9 cellular contexts compared by ENCODE assay signal in the genomic region with DNA sequence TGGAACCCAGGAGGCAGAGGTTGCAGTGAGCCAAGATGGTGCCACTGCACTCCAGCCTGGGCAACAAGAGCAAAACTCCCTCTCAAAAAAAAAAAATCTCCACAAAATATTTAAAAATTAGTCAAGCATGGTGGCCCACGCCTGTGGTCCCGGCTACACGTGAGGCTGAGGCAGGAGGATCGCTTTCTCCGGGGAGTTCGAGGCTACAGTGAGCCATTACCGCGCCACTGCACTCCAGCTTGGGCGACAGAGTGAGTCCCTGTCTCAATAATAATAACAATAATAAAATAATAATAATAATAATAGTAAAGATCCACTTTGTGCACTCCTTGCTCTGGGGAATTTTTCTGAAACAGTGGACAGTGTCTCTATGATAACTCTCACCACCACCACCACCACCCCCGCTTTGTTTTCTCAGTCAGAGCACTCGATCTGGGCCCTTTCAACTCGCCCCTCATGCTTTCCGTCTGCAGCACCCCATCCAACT. TPM values are rescaled to one million over a fixed set of nuclear protein-coding genes. Genes with fewer than 3 reads are reported as not detected.
DNase-seq lines count a peak whose midpoint lies in the region; ATAC-seq lines count a peak whose summit lies in the region.
"Had no signal": no experiment of that assay in that cellular context is flagged by ENCODE, and none has a peak within 500 bp of the region (broad histone marks: within the 10 kb centered on the region; RNA-seq: fewer than 3 reads in every experiment).

No MANE protein-coding gene starts in this region.

- H3K27me3 Mint-ChIP-seq in stimulated activated naive CD8-positive, alpha-beta T cell treated with anti-CD3 and anti-CD28 coated beads, Interleukin-15, Interleukin-2, amounts not matched to agents 100 ng/mL and 50 ng/mL, for 24 hours = no peaks in the 10 kb centered on the region
- H3K27me3 Mint-ChIP-seq in activated T-helper 2 cell treated with anti-CD3 and anti-CD28 coated beads, Interferon-gamma antibody, Interleukin-2, Interleukin-4, amounts not matched to agents 10 μg/mL and 5 μg/mL and 100 μg/mL, durations not matched to agents 14 hours and 24 hours and 36 hours (ENCODE audit: low read depth) = no peaks in the 10 kb centered on the region

- peak overlapping the region; percentile 91 for H3K27ac Mint-ChIP-seq in stimulated activated naive CD8-positive, alpha-beta T cell treated with anti-CD3 and anti-CD28 coated beads, Interleukin-15, Interleukin-2, amounts not matched to agents 100 ng/mL and 50 ng/mL, for 24 hours
- H3K27ac Mint-ChIP-seq in activated T-helper 2 cell treated with anti-CD3 and anti-CD28 coated beads, Interferon-gamma antibody, Interleukin-2, Interleukin-4, amounts not matched to agents 10 μg/mL and 5 μg/mL and 100 μg/mL, durations not matched to agents 14 hours and 24 hours and 36 hours = peak overlapping the region; percentile 99
- H3K27ac Mint-ChIP-seq: GM23338 had no signal

- peaks cover 15% of the 10 kb centered on the region for H3K4me1 ChIP-seq in mononuclear cell (ENCODE audit: insufficient read depth, low read length)

- H3K9me3 Mint-ChIP-seq in stimulated activated naive CD8-positive, alpha-beta T cell treated with anti-CD3 and anti-CD28 coated beads, Interleukin-15, Interleukin-2, amounts not matched to agents 100 ng/mL and 50 ng/mL, for 24 hours = no peaks in the 10 kb centered on the region
- H3K9me3 Mint-ChIP-seq in activated T-helper 2 cell treated with anti-CD3 and anti-CD28 coated beads, Interferon-gamma antibody, Interleukin-2, Interleukin-4, amounts not matched to agents 10 μg/mL and 5 μg/mL and 100 μg/mL, durations not matched to agents 14 hours and 24 hours and 36 hours = no peaks in the 10 kb centered on the region

- H3K4me3 ChIP-seq in mononuclear cell (ENCODE audit: low read length) = peak overlapping the region; percentile 54

- peak overlapping the region; percentile 82 for H3K4me3 Mint-ChIP-seq in stimulated activated naive CD8-positive, alpha-beta T cell treated with anti-CD3 and anti-CD28 coated beads, Interleukin-15, Interleukin-2, amounts not matched to agents 100 ng/mL and 50 ng/mL, for 24 hours
- H3K4me3 Mint-ChIP-seq in activated T-helper 2 cell treated with anti-CD3 and anti-CD28 coated beads, Interferon-gamma antibody, Interleukin-2, Interleukin-4, amounts not matched to agents 10 μg/mL and 5 μg/mL and 100 μg/mL, durations not matched to agents 14 hours and 24 hours and 36 hours (ENCODE audit: low read depth) = no peak overlapping the region
- H3K4me3 Mint-ChIP-seq: GM23338 had no signal

- no peaks in the 10 kb centered on the region for H3K27me3 ChIP-seq in mononuclear cell (ENCODE audit: insufficient read depth, low read length)

- intact Hi-C loops in activated T-helper 2 cell treated with anti-CD3 and anti-CD28 coated beads, Interferon-gamma antibody, Interleukin-2, Interleukin-4, amounts not matched to agents 10 μg/mL and 5 μg/mL and 100 μg/mL, durations not matched to agents 14 hours and 24 hours and 36 hours (cut with micrococcal nuclease) = loop anchor here (1.0 to 5.0 kb wide), 5 partner anchors 58 to 426 kb away; a partner anchor contains a TSS

- DNase-seq in stimulated activated naive CD8-positive, alpha-beta T cell treated with anti-CD3 and anti-CD28 coated beads, Interleukin-15, Interleukin-2, amounts not matched to agents 100 U/mL and 50 U/mL, for 24 hours = no peak
- DNase-seq in activated T-helper 2 cell treated with anti-CD3 and anti-CD28 coated beads, Interferon-gamma antibody, Interleukin-2, Interleukin-4, amounts not matched to agents 10 μg/mL and 5 μg/mL and 100 μg/mL, durations not matched to agents 14 hours and 24 hours and 36 hours (ENCODE audit: low spot score) = no peak
- DNase-seq in NCI-H1048 (lab: John Stamatoyannopoulos, UW) = no peak
- no peak for DNase-seq in cerebellar nuclear complex (lab: John Stamatoyannopoulos, UW)

- ATAC-seq in stimulated activated naive CD8-positive, alpha-beta T cell treated with anti-CD3 and anti-CD28 coated beads, Interleukin-15, Interleukin-2, amounts not matched to agents 100 U/mL and 50 U/mL, for 24 hours = no peak
- no peak for ATAC-seq in HG02973 (IDR thresholded peaks at IDR 0.05; ENCODE audit: unreplicated experiment)
- ATAC-seq in GM18867 (IDR thresholded peaks at IDR 0.05; ENCODE audit: unreplicated experiment) = no peak

- H3K36me3 Mint-ChIP-seq in stimulated activated naive CD8-positive, alpha-beta T cell treated with anti-CD3 and anti-CD28 coated beads, Interleukin-15, Interleukin-2, amounts not matched to agents 100 ng/mL and 50 ng/mL, for 24 hours (ENCODE audit: low read depth) = peaks cover 5% of the 10 kb centered on the region
- peaks cover 23% of the 10 kb centered on the region for H3K36me3 Mint-ChIP-seq in activated T-helper 2 cell treated with anti-CD3 and anti-CD28 coated beads, Interferon-gamma antibody, Interleukin-2, Interleukin-4, amounts not matched to agents 10 μg/mL and 5 μg/mL and 100 μg/mL, durations not matched to agents 14 hours and 24 hours and 36 hours (ENCODE audit: low read depth)

- H3K9me3 ChIP-seq in mononuclear cell (ENCODE audit: low read depth, low read length) = no peaks in the 10 kb centered on the region

- H3K4me1 Mint-ChIP-seq in stimulated activated naive CD8-positive, alpha-beta T cell treated with anti-CD3 and anti-CD28 coated beads, Interleukin-15, Interleukin-2, amounts not matched to agents 100 ng/mL and 50 ng/mL, for 24 hours (ENCODE audit: low read depth) = peaks cover 49% of the 10 kb centered on the region
- H3K4me1 Mint-ChIP-seq in activated T-helper 2 cell treated with anti-CD3 and anti-CD28 coated beads, Interferon-gamma antibody, Interleukin-2, Interleukin-4, amounts not matched to agents 10 μg/mL and 5 μg/mL and 100 μg/mL, durations not matched to agents 14 hours and 24 hours and 36 hours (ENCODE audit: low read depth) = peaks cover 35% of the 10 kb centered on the region
- H3K4me1 Mint-ChIP-seq: GM23338 had no signal

RNA-seq across cellular contexts. Expression of a gene that starts 8.7 kb away (rescaled TPM):
- 5.1 and 5.5 TPM in 2 replicates for total RNA-seq in activated T-helper 2 cell treated with anti-CD3 and anti-CD28 coated beads, Interferon-gamma antibody, Interleukin-2, Interleukin-4, amounts not matched to agents 10 μg/mL and 5 μg/mL and 100 μg/mL, durations not matched to agents 14 hours and 24 hours and 36 hours
- not detected for total RNA-seq in mononuclear cell

RNA-seq across cellular contexts. Expression of a gene that starts 19.5 kb away (rescaled TPM):
- 76.1 and 79.9 TPM in 2 replicates for total RNA-seq in activated T-helper 2 cell treated with anti-CD3 and anti-CD28 coated beads, Interferon-gamma antibody, Interleukin-2, Interleukin-4, amounts not matched to agents 10 μg/mL and 5 μg/mL and 100 μg/mL, durations not matched to agents 14 hours and 24 hours and 36 hours
- total RNA-seq in mononuclear cell = 125 TPM

RNA-seq across cellular contexts. Expression of a gene that starts 27.4 kb away (rescaled TPM):
- 153 and 162 TPM in 2 replicates for total RNA-seq in activated T-helper 2 cell treated with anti-CD3 and anti-CD28 coated beads, Interferon-gamma antibody, Interleukin-2, Interleukin-4, amounts not matched to agents 10 μg/mL and 5 μg/mL and 100 μg/mL, durations not matched to agents 14 hours and 24 hours and 36 hours
- 7.7 TPM for total RNA-seq in mononuclear cell

RNA-seq across cellular contexts. Expression of a gene that starts 27.6 kb away (rescaled TPM):
- 17.6 and 19.2 TPM in 2 replicates for total RNA-seq in activated T-helper 2 cell treated with anti-CD3 and anti-CD28 coated beads, Interferon-gamma antibody, Interleukin-2, Interleukin-4, amounts not matched to agents 10 μg/mL and 5 μg/mL and 100 μg/mL, durations not matched to agents 14 hours and 24 hours and 36 hours
- 2.1 TPM for total RNA-seq in mononuclear cell

Comparison
In these comparisons a context has a peak if more than half of its experiments do, and no peak if none do; other contexts are left out.
1. RNA of a gene that starts 27.4 kb away (total RNA-seq): 153 to 162 TPM in activated T-helper 2 cell treated with anti-CD3 and anti-CD28 coated beads, Interferon-gamma antibody, Interleukin-2, Interleukin-4, amounts not matched to agents 10 μg/mL and 5 μg/mL and 100 μg/mL, durations not matched to agents 14 hours and 24 hours and 36 hours; 7.7 TPM in mononuclear cell (single experiment); every median in the first group is over 10 times any median in the second.